In the genomic region with DNA sequence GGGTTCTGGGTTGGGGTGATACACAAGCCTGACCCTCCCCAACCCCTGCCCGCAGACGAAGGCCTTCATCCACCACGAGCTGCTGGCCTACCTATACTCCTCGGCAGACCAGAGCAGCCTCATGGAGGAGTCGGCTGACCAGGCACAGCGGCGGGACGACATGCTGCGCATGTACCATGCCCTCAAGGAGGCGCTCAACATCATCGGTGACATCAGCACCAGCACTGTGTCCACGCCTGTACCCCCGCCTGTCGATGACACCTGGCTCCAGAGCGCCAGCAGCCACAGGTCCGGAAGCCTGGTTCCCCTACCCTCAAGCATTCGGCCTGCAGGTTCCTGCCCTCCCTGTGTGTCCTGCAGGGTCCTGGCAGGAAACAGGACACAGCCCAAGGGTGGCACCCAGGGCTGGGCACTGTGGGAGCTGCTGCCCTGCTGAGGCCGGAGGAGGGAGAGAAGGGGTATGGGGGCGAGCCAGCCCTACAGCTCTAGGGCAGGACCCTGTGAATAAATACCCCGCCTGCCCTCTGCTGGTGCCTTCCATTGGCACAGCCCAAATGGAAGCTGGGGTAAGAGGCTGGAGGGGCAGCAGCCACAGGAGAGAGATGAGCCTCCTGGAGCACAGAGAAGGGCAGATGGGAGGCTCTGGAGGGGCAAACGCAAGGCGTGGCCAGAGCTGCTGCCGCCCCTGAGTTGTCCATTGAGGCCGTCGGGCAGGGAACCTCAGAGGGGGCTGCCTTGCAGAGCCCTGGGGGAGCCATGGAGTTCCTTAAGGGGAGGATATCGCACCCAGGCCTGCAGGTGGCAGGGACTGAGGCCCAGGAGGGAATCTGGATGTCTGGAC, we compare ENCODE assay signal across 2 cellular contexts.
TF ChIP-seq lines count a peak whose summit lies in the region.

No MANE protein-coding gene starts in this region.

TF ChIP-seq in A549, 52 proteins besides CTCF, POLR2A, EP300 and RAD21:
- TF ChIP-seq, protein P1, sequence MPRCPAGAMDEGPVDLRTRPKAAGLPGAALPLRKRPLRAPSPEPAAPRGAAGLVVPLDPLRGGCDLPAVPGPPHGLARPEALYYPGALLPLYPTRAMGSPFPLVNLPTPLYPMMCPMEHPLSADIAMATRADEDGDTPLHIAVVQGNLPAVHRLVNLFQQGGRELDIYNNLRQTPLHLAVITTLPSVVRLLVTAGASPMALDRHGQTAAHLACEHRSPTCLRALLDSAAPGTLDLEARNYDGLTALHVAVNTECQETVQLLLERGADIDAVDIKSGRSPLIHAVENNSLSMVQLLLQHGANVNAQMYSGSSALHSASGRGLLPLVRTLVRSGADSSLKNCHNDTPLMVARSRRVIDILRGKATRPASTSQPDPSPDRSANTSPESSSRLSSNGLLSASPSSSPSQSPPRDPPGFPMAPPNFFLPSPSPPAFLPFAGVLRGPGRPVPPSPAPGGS (IDR thresholded peaks at IDR 0.05), result no peak
- no peak for TF ChIP-seq SREBF2 (IDR thresholded peaks at IDR 0.05)
- TF ChIP-seq, protein P2, sequence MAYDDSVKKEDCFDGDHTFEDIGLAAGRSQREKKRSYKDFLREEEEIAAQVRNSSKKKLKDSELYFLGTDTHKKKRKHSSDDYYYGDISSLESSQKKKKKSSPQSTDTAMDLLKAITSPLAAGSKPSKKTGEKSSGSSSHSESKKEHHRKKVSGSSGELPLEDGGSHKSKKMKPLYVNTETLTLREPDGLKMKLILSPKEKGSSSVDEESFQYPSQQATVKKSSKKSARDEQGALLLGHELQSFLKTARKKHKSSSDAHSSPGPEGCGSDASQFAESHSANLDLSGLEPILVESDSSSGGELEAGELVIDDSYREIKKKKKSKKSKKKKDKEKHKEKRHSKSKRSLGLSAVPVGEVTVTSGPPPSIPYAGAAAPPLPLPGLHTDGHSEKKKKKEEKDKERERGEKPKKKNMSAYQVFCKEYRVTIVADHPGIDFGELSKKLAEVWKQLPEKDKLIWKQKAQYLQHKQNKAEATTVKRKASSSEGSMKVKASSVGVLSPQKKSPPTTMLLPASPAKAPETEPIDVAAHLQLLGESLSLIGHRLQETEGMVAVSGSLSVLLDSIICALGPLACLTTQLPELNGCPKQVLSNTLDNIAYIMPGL (CRISPR knock-in tag; IDR thresholded peaks at IDR 0.05; ENCODE audit: borderline replicate concordance), result no peak
TF ChIP-seq in A549: peak in this region for 0.

TF ChIP-seq in SK-N-SH, 30 proteins besides CTCF, POLR2A, EP300 and RAD21 (continued from another document):
- no peak for TF ChIP-seq ZBTB33 (IDR thresholded peaks at IDR 0.05; ENCODE audit: borderline replicate concordance, low read depth)
- no peak for TF ChIP-seq FOXM1 (IDR thresholded peaks at IDR 0.05; ENCODE audit: low read depth)
- TF ChIP-seq MXI1 (IDR thresholded peaks at IDR 0.05; ENCODE audit: low read depth, low read length), result no peak
- no peak for TF ChIP-seq SMC3 (IDR thresholded peaks at IDR 0.05; ENCODE audit: low read depth, low read length)
- TF ChIP-seq TAF1 (IDR thresholded peaks at IDR 0.05; ENCODE audit: borderline replicate concordance, low read depth, low read length), result no peak
- no peak for TF ChIP-seq GATA2 (CRISPR knock-in tag; IDR thresholded peaks at IDR 0.05)
- TF ChIP-seq GABPA (IDR thresholded peaks at IDR 0.05; ENCODE audit: low read depth), result no peak
- TF ChIP-seq ELF1 (IDR thresholded peaks at IDR 0.05), result no peak
- no peak for TF ChIP-seq MEF2A (IDR thresholded peaks at IDR 0.05; ENCODE audit: borderline replicate concordance, low read depth)
- no peak for TF ChIP-seq RCOR1 (IDR thresholded peaks at IDR 0.05; ENCODE audit: low read length)
- no peak for TF ChIP-seq JUND (IDR thresholded peaks at IDR 0.05)
- TF ChIP-seq FOSL2 (IDR thresholded peaks at IDR 0.05; ENCODE audit: borderline replicate concordance, low read depth), result no peak
- TF ChIP-seq EZH2phosphoT487 (IDR thresholded peaks at IDR 0.05; ENCODE audit: borderline replicate concordance, low read depth), result no peak
- TF ChIP-seq, protein P3, sequence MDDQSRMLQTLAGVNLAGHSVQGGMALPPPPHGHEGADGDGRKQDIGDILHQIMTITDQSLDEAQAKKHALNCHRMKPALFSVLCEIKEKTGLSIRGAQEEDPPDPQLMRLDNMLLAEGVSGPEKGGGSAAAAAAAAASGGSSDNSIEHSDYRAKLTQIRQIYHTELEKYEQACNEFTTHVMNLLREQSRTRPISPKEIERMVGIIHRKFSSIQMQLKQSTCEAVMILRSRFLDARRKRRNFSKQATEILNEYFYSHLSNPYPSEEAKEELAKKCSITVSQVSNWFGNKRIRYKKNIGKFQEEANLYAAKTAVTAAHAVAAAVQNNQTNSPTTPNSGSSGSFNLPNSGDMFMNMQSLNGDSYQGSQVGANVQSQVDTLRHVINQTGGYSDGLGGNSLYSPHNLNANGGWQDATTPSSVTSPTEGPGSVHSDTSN (IDR thresholded peaks at IDR 0.05), result no peak
- no peak for TF ChIP-seq CHD2 (IDR thresholded peaks at IDR 0.05; ENCODE audit: low read length, partially characterized antibody)
- no peak for TF ChIP-seq FOXJ3 (CRISPR knock-in tag; IDR thresholded peaks at IDR 0.05)
- TF ChIP-seq, protein P4, sequence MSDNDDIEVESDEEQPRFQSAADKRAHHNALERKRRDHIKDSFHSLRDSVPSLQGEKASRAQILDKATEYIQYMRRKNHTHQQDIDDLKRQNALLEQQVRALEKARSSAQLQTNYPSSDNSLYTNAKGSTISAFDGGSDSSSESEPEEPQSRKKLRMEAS (IDR thresholded peaks at IDR 0.05; ENCODE audit: low read depth), result no peak
- TF ChIP-seq, protein P5, sequence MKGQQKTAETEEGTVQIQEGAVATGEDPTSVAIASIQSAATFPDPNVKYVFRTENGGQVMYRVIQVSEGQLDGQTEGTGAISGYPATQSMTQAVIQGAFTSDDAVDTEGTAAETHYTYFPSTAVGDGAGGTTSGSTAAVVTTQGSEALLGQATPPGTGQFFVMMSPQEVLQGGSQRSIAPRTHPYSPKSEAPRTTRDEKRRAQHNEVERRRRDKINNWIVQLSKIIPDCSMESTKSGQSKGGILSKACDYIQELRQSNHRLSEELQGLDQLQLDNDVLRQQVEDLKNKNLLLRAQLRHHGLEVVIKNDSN (IDR thresholded peaks at IDR 0.05; ENCODE audit: borderline replicate concordance, low read depth), result no peak
